ENCODE assay signal across 18 cellular contexts in genomic region chr10:30036341-30036740, GRCh38. TPM values are rescaled to one million over a fixed set of nuclear protein-coding genes. Genes with fewer than 3 reads are reported as not detected.
DNase-seq lines count a peak whose midpoint lies in the region; ATAC-seq and TF ChIP-seq lines count a peak whose summit lies in the region.
"Had no signal": no experiment of that assay in that cellular context is flagged by ENCODE, and none has a peak within 500 bp of the region (broad histone marks: within the 10 kb centered on the region; RNA-seq: fewer than 3 reads in every experiment).

No MANE protein-coding gene starts in this region.

- peaks cover 88% of the 10 kb centered on the region for H3K4me1 ChIP-seq in left ventricle myocardium inferior
- H3K4me1 ChIP-seq: A549, BE2C had no signal

- H3K36me3 ChIP-seq in left ventricle myocardium inferior = peaks cover 8% of the 10 kb centered on the region
- H3K36me3 ChIP-seq: BE2C had no signal

- intact Hi-C loops in left ventricle myocardium inferior (cut with micrococcal nuclease) = no loop called here
- intact Hi-C loops in Right ventricle myocardium inferior (cut with DNase I) = no loop called here

- H3K27ac ChIP-seq in left ventricle myocardium inferior (replicated peaks) = peak overlapping the region; percentile 22
- H3K27ac ChIP-seq: A549, RWPE1 had no signal

- DNase-seq in left ventricle myocardium inferior (no peak), Right ventricle myocardium inferior (ENCODE audit: missing footprints) (no peak), astrocyte of the hippocampus (ENCODE audit: low read depth, low spot score) (peak; percentile 53), hepatic stellate cell (ENCODE audit: low spot score) (peak; percentile 35), 8988T (no peak), SIG-M5 treated with dmso at 0.1 percent for 504 hours (lab: John Stamatoyannopoulos, UW; ENCODE audit: unreplicated experiment) (no peak)
- DNase-seq in activated CD4-positive, alpha-beta T cell treated with anti-CD3 and anti-CD28 coated beads for 1 hour = no peak
- DNase-seq: BE2C; CD8-positive, alpha-beta memory T cell; KBM-7; NCI-H1092; NCI-H226; NCI-H526 treated with DMSO at 0.1 percent for 48 hours; NK-92 treated with Interleukin-12 subunit alpha and Interleukin-12 subunit beta, amount 100 ng/mL, for 24 hours; OCI-M1 had no signal

- ATAC-seq in Right ventricle myocardium inferior = no peak
- ATAC-seq in GM18907 (IDR thresholded peaks at IDR 0.05; ENCODE audit: unreplicated experiment) = no peak
- ATAC-seq: A549 had no signal

- peaks cover 76% of the 10 kb centered on the region for H3K27me3 ChIP-seq in left ventricle myocardium inferior (ENCODE audit: low read depth)
- H3K27me3 ChIP-seq: BE2C had no signal

- TF ChIP-seq CTCF in left ventricle myocardium inferior (IDR thresholded peaks at IDR 0.05; ENCODE audit: borderline replicate concordance) = no peak

- no peaks in the 10 kb centered on the region for H3K9me3 ChIP-seq in left ventricle myocardium inferior (replicated peaks)
- H3K9me3 ChIP-seq: A549, BE2C had no signal

- H3K4me3 ChIP-seq in left ventricle myocardium inferior = no peak overlapping the region
- H3K4me3 ChIP-seq: A549 had no signal

RNA-seq across cellular contexts. Expression of gene JCAD, which starts 23.0 kb away (rescaled TPM):
- total RNA-seq in left ventricle myocardium inferior (23.5 TPM), Right ventricle myocardium inferior (25.6 TPM)

Comparison
In these comparisons a context has a peak if more than half of its experiments do, and no peak if none do; other contexts are left out.
1. DNase-seq: peak in astrocyte of the hippocampus (single experiment) and hepatic stellate cell (single experiment); none in left ventricle myocardium inferior (single experiment), Right ventricle myocardium inferior (single experiment), activated CD4-positive, alpha-beta T cell treated with anti-CD3 and anti-CD28 coated beads for 1 hour (single experiment), 8988T (single experiment) and SIG-M5 treated with dmso at 0.1 percent for 504 hours (single experiment).